Comparison of ENCODE assay signal across 9 cellular contexts in genomic region chr2:20584637-20585321, GRCh38.
DNase-seq lines count a peak whose midpoint lies in the region; ATAC-seq and TF ChIP-seq lines count a peak whose summit lies in the region.
"Had no signal": no experiment of that assay in that cellular context is flagged by ENCODE, and none has a peak within 500 bp of the region (broad histone marks: within the 10 kb centered on the region; RNA-seq: fewer than 3 reads in every experiment).

No MANE protein-coding gene starts in this region.

- H3K4me2 ChIP-seq in osteoblast (ENCODE audit: insufficient read depth, low read length) = peak overlapping the region; percentile 57

- H3K27me3 Mint-ChIP-seq in stimulated activated memory B cell treated with anti-CD40 and anti-IgM and Interleukin-4, amounts not matched to agents 10 μg/mL and 1 μg/mL and 100 μg/mL, for 72 hours = peaks cover 37% of the 10 kb centered on the region

- no peak overlapping the region for H3K27ac Mint-ChIP-seq in stimulated activated memory B cell treated with anti-CD40 and anti-IgM and Interleukin-4, amounts not matched to agents 10 μg/mL and 1 μg/mL and 100 μg/mL, for 72 hours
- H3K27ac Mint-ChIP-seq: T-helper 1 cell treated with Interleukin-12 subunit alpha and Interleukin-12 subunit beta and Interleukin-4 antibody, amounts not matched to agents 30 μg/mL and 1 μg/mL, for 36 hours had no signal

- H3K27me3 ChIP-seq in RWPE2 (ENCODE audit: insufficient read depth, poor library complexity, severe bottlenecking) (no peaks in the 10 kb centered on the region), osteoblast (ENCODE audit: insufficient read depth, low read length) (no peaks in the 10 kb centered on the region)

- H3K27ac ChIP-seq in RWPE2 (ENCODE audit: poor library complexity, severe bottlenecking) = peak overlapping the region; percentile 94
- H3K27ac ChIP-seq in osteoblast (ENCODE audit: low read depth, low read length) = peak overlapping the region; percentile 55

- H2AFZ ChIP-seq in osteoblast (ENCODE audit: low read length) = no peak overlapping the region

- H3K9me3 Mint-ChIP-seq in stimulated activated memory B cell treated with anti-CD40 and anti-IgM and Interleukin-4, amounts not matched to agents 10 μg/mL and 1 μg/mL and 100 μg/mL, for 72 hours = no peaks in the 10 kb centered on the region

- H3K36me3 Mint-ChIP-seq in stimulated activated memory B cell treated with anti-CD40 and anti-IgM and Interleukin-4, amounts not matched to agents 10 μg/mL and 1 μg/mL and 100 μg/mL, for 72 hours = no peaks in the 10 kb centered on the region

- H3K4me1 Mint-ChIP-seq in stimulated activated memory B cell treated with anti-CD40 and anti-IgM and Interleukin-4, amounts not matched to agents 10 μg/mL and 1 μg/mL and 100 μg/mL, for 72 hours = peaks cover 18% of the 10 kb centered on the region

- no peak overlapping the region for H3K4me3 ChIP-seq in RWPE2 (ENCODE audit: severe bottlenecking)
- H3K4me3 ChIP-seq in fibroblast of villous mesenchyme (ENCODE audit: low read depth, low read length) = no peak overlapping the region
- peak overlapping the region; percentile 7 for H3K4me3 ChIP-seq in osteoblast (ENCODE audit: insufficient read depth, low read length)

- TF ChIP-seq CTCF in RWPE2 (IDR thresholded peaks at IDR 0.05; ENCODE audit: poor library complexity, severe bottlenecking) (no peak), fibroblast of villous mesenchyme (IDR thresholded peaks at IDR 0.05; ENCODE audit: insufficient read depth, low read depth, low read length) (no peak), osteoblast (IDR thresholded peaks at IDR 0.05; ENCODE audit: extremely low read depth, low read depth, low read length) (no peak)

- H3K36me3 ChIP-seq in RWPE2 (ENCODE audit: low read depth) (no peaks in the 10 kb centered on the region), osteoblast (ENCODE audit: insufficient read depth, low read length) (no peaks in the 10 kb centered on the region)

- H3K9me3 ChIP-seq in RWPE2 (ENCODE audit: severe bottlenecking) (peaks cover 6% of the 10 kb centered on the region), osteoblast (ENCODE audit: low read depth, low read length) (no peaks in the 10 kb centered on the region)

- peak; percentile 80 for ATAC-seq in RWPE2 (ENCODE audit: low read depth)
- no peak for ATAC-seq in stimulated activated memory B cell treated with anti-CD40 and anti-IgM and Interleukin-4, amounts not matched to agents 10 μg/mL and 1 μg/mL and 100 μg/mL, for 72 hours
- no peak for ATAC-seq in HG03571 (IDR thresholded peaks at IDR 0.05; ENCODE audit: unreplicated experiment)

- H3K4me3 Mint-ChIP-seq in stimulated activated memory B cell treated with anti-CD40 and anti-IgM and Interleukin-4, amounts not matched to agents 10 μg/mL and 1 μg/mL and 100 μg/mL, for 72 hours = no peak overlapping the region
- H3K4me3 Mint-ChIP-seq: T-helper 1 cell treated with Interleukin-12 subunit alpha and Interleukin-12 subunit beta and Interleukin-4 antibody, amounts not matched to agents 30 μg/mL and 1 μg/mL, for 36 hours had no signal

- H4K20me1 ChIP-seq in osteoblast (ENCODE audit: insufficient read depth, low read length) = no peaks in the 10 kb centered on the region

- H3K79me2 ChIP-seq in osteoblast (ENCODE audit: insufficient read depth, low read length) = no peaks in the 10 kb centered on the region

- DNase-seq in Ammon's horn (ENCODE audit: low spot score) (peak; percentile 92), RWPE2 (ENCODE audit: low spot score) (peak; percentile 66), fibroblast of villous mesenchyme (ENCODE audit: low read depth) (peak; percentile 95), osteoblast (ENCODE audit: insufficient read length, low spot score, missing footprints) (peak; percentile 93)
- no peak for DNase-seq in activated naive CD4-positive, alpha-beta T cell treated with anti-CD3 and anti-CD28 coated beads, Interleukin-2, amount 50 U/mL, for 16 hours
- DNase-seq in activated CD4-positive, alpha-beta T cell treated with anti-CD3 and anti-CD28 coated beads, Interleukin-2, amount 50 U/mL, for 48 hours = no peak

- peaks cover 20% of the 10 kb centered on the region for H3K4me1 ChIP-seq in RWPE2 (ENCODE audit: insufficient read depth, poor library complexity, severe bottlenecking)
- H3K4me1 ChIP-seq in osteoblast (ENCODE audit: insufficient read depth, low read length) = peaks cover 23% of the 10 kb centered on the region

Comparison
In these comparisons a context has a peak if more than half of its experiments do, and no peak if none do; other contexts are left out.
1. DNase-seq: peak in Ammon's horn (single experiment), RWPE2 (single experiment), fibroblast of villous mesenchyme (single experiment) and osteoblast (single experiment); none in activated naive CD4-positive, alpha-beta T cell treated with anti-CD3 and anti-CD28 coated beads, Interleukin-2, amount 50 U/mL, for 16 hours (single experiment) and activated CD4-positive, alpha-beta T cell treated with anti-CD3 and anti-CD28 coated beads, Interleukin-2, amount 50 U/mL, for 48 hours (0 of 2).